In the genomic region with DNA sequence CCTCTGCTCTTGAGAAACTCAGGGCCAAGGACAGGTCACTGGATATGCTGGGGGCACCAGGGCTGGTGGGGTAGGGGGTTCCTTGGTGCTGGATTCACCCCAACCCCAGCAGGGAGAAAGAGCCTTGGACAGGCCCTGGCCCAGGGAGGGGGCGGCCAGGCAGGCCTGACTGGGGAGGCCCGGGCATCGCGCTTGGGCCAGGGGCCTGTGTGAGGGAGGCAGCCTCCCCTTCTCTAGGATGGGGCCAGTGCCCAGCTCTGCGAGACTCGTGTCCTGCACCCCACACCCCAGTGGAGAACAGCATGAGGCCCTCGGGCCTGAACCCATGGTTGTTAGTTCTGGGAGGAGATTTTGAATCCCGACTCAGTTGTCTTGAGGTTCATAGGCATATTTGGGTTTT, we compare ENCODE assay signal across 35 cellular contexts.
"Had no signal": no experiment of that assay in that cellular context is flagged by ENCODE, and none has a peak within 500 bp of the region (broad histone marks: within the 10 kb centered on the region; RNA-seq: fewer than 3 reads in every experiment).

No MANE protein-coding gene starts in this region.

- DNase-seq: Karpas-422, Kasumi-1, MG63, MM.1S, MV-4-11, NCI-H1048, NCI-H1092, NCI-H1092 treated with DMSO at 0.1 percent for 48 hours, NCI-H1105, NCI-H1105 treated with DMSO at 0.1 percent for 48 hours, NCI-H1417, NCI-H1417 treated with DMSO at 0.1 percent for 48 hours, NCI-H1436, NCI-H1436 treated with DMSO at 0.1 percent for 48 hours, NCI-H146, NCI-H1694, NCI-H1694 treated with DMSO at 0.1 percent for 48 hours, NCI-H187, NCI-H187 treated with DMSO at 0.1 percent for 48 hours, NCI-H1930, NCI-H2029, NCI-H2029 treated with DMSO at 0.1 percent for 48 hours, NCI-H2081, NCI-H2081 treated with DMSO at 0.1 percent for 48 hours, NCI-H2107, NCI-H2171, NCI-H2171 treated with DMSO at 0.1 percent for 48 hours, NCI-H2227 treated with DMSO at 0.1 percent for 48 hours, NCI-H226, NCI-H345, NCI-H446, NCI-H446 treated with DMSO at 0.1 percent for 48 hours, NCI-H510A, NCI-H510A treated with DMSO at 0.1 percent for 48 hours, NCI-H524 had no signal

- H3K4me3 ChIP-seq: MG63 had no signal

- H3K36me3 ChIP-seq: MG63 had no signal

- H3K9me3 ChIP-seq: MG63 had no signal

- H3K27me3 ChIP-seq: MG63 had no signal
